22 cellular contexts compared by ENCODE assay signal in the genomic region with DNA sequence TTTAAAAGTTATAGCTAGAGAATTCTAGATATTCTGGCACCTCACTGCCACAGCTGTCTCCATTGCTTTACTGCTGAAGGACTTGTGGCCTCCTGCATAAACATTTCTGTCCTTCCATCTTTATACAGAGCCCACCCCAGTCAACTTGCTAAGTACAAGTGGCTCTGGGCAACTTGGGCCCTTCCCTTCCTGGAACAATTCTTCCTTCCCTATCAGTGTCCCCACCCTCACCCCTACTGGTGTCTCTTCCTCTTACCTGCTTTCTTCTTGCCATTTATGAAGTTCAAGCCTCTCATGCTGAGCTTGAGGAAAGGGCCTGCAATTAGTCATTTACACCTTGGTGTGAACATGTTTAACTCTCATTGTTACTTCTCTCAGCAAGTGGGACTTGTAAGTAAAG. TPM values are rescaled to one million over a fixed set of nuclear protein-coding genes. Genes with fewer than 3 reads are reported as not detected.
DNase-seq lines count a peak whose midpoint lies in the region; ATAC-seq and TF ChIP-seq lines count a peak whose summit lies in the region.
"Had no signal": no experiment of that assay in that cellular context is flagged by ENCODE, and none has a peak within 500 bp of the region (broad histone marks: within the 10 kb centered on the region; RNA-seq: fewer than 3 reads in every experiment).

No MANE protein-coding gene starts in this region.

- peaks cover 49% of the 10 kb centered on the region for H3K4me1 Mint-ChIP-seq in activated naive CD4-positive, alpha-beta T cell treated with anti-CD3 and anti-CD28 coated beads for 36 hours (ENCODE audit: low read depth)
- H3K4me1 Mint-ChIP-seq in activated B cell treated with CpG ODN at 0.5 μM for 24 hours: peaks cover 62% of the 10 kb centered on the region
- H3K4me1 Mint-ChIP-seq in endodermal cell: peaks cover 26% of the 10 kb centered on the region
- peaks cover 58% of the 10 kb centered on the region for H3K4me1 Mint-ChIP-seq in stimulated activated naive CD8-positive, alpha-beta T cell treated with anti-CD3 and anti-CD28 coated beads, Interleukin-15, amount 100 ng/mL, for 72 hours

- no peak overlapping the region for H3K27ac ChIP-seq in endodermal cell (ENCODE audit: low read depth, low read length)
- H3K27ac ChIP-seq in heart right ventricle: peak overlapping the region in 3 of 10 donors; percentile 15 to 54 (median 23)
- H3K27ac ChIP-seq: HL-60 had no signal

- no peak for TF ChIP-seq CTCF in activated B cell treated with CpG ODN at 0.5 μM for 24 hours (IDR thresholded peaks at IDR 0.05)
- no peak for TF ChIP-seq CTCF in endodermal cell (conservative IDR thresholded peaks at IDR 0.05)
- TF ChIP-seq CTCF in heart right ventricle (IDR thresholded peaks at IDR 0.05): no peak

- H3K4me3 Mint-ChIP-seq in activated naive CD4-positive, alpha-beta T cell treated with anti-CD3 and anti-CD28 coated beads for 36 hours: no peak overlapping the region
- peak overlapping the region; percentile 81 for H3K4me3 Mint-ChIP-seq in activated B cell treated with CpG ODN at 0.5 μM for 24 hours
- no peak overlapping the region for H3K4me3 Mint-ChIP-seq in endodermal cell
- peak overlapping the region in 1 of 2 donors; percentile 13 for H3K4me3 Mint-ChIP-seq in stimulated activated naive CD8-positive, alpha-beta T cell treated with anti-CD3 and anti-CD28 coated beads, Interleukin-15, amount 100 ng/mL, for 72 hours

- intact Hi-C loops in activated naive CD4-positive, alpha-beta T cell treated with anti-CD3 and anti-CD28 coated beads for 36 hours (cut with micrococcal nuclease): no loop called here
- intact Hi-C loops in activated B cell treated with CpG ODN at 0.5 μM for 24 hours (cut with micrococcal nuclease) (no loop called here), heart right ventricle (cut with DNase I) (no loop called here)

- CTCF ChIA-PET in activated naive CD4-positive, alpha-beta T cell treated with anti-CD3 and anti-CD28 coated beads for 36 hours (lab: Charles Lee): interaction anchor here (0.5 to 1.9 kb wide), 10 partner anchors 9 to 1264 kb away, joined by 3 to 13 read pairs (median 4); no protein-coding TSS in a partner anchor
- CTCF ChIA-PET in activated B cell treated with CpG ODN at 0.5 μM for 24 hours (lab: Charles Lee): interaction anchor here (0.8 to 6.9 kb wide), 13 partner anchors 9 to 145 kb away, joined by 3 to 43 read pairs (median 4); partner anchors contain the start of gene ARHGAP25

- peak overlapping the region; percentile 69 for H3K27ac Mint-ChIP-seq in activated naive CD4-positive, alpha-beta T cell treated with anti-CD3 and anti-CD28 coated beads for 36 hours
- H3K27ac Mint-ChIP-seq in activated B cell treated with CpG ODN at 0.5 μM for 24 hours: no peak overlapping the region
- H3K27ac Mint-ChIP-seq in endodermal cell: no peak overlapping the region
- peak overlapping the region; percentile 69 to 81 for H3K27ac Mint-ChIP-seq in stimulated activated naive CD8-positive, alpha-beta T cell treated with anti-CD3 and anti-CD28 coated beads, Interleukin-15, amount 100 ng/mL, for 72 hours

- H3K9me3 ChIP-seq in endodermal cell (ENCODE audit: control insufficient read depth, low read length) (no peaks in the 10 kb centered on the region), heart right ventricle (no peaks in the 10 kb centered on the region)
- H3K9me3 ChIP-seq: MG63 had no signal

- H3K27me3 Mint-ChIP-seq in activated naive CD4-positive, alpha-beta T cell treated with anti-CD3 and anti-CD28 coated beads for 36 hours (ENCODE audit: low read depth): no peaks in the 10 kb centered on the region
- H3K27me3 Mint-ChIP-seq in activated B cell treated with CpG ODN at 0.5 μM for 24 hours (no peaks in the 10 kb centered on the region), endodermal cell (ENCODE audit: insufficient read depth) (no peaks in the 10 kb centered on the region)
- H3K27me3 Mint-ChIP-seq in stimulated activated naive CD8-positive, alpha-beta T cell treated with anti-CD3 and anti-CD28 coated beads, Interleukin-15, amount 100 ng/mL, for 72 hours: no peaks in the 10 kb centered on the region

- no peak for DNase-seq in activated naive CD4-positive, alpha-beta T cell treated with anti-CD3 and anti-CD28 coated beads for 36 hours
- no peak for DNase-seq in activated naive CD4-positive, alpha-beta T cell treated with Interleukin-2 at 50 U/mL for 16 hours
- DNase-seq in activated B cell treated with CpG ODN at 0.5 μM for 24 hours (no peak), endodermal cell (peak; percentile 61), heart right ventricle (no peak), cerebellum (ENCODE audit: low spot score) (no peak)
- DNase-seq in stimulated activated naive CD8-positive, alpha-beta T cell treated with anti-CD3 and anti-CD28 coated beads, Interleukin-15, amount 100 ng/mL, for 72 hours: no peak
- DNase-seq: activated CD4-positive, CD25-positive, alpha-beta regulatory T cell treated with anti-CD3 and anti-CD28 coated beads, Interleukin-2, amount 50 U/mL, for 72 hours; amniotic stem cell; cerebellar nuclear complex; DND-41; effector CD8-positive, alpha-beta T cell; MG63; midbrain; NCI-H146; NCI-H82; nucleus accumbens; PC-3; retina; T-helper 9 cell had no signal

- POLR2A ChIA-PET in activated B cell treated with CpG ODN at 0.5 μM for 24 hours (lab: Charles Lee): interaction anchor here (0.7 to 22.1 kb wide), 14 partner anchors 4 to 467 kb away, joined by 3 to 1418 read pairs (median 10); partner anchors contain the start of gene ARHGAP25

- H3K27me3 ChIP-seq in endodermal cell (ENCODE audit: control insufficient read depth, insufficient read depth, low read length, poor library complexity, severe bottlenecking) (no peaks in the 10 kb centered on the region), heart right ventricle (no peaks in the 10 kb centered on the region)
- H3K27me3 ChIP-seq: MG63 had no signal

- H3K36me3 ChIP-seq in endodermal cell (ENCODE audit: control insufficient read depth, insufficient read depth, low read length) (no peaks in the 10 kb centered on the region), heart right ventricle (peaks cover 0 to 92% (median 7%) of the 10 kb centered on the region in 9 donors)
- H3K36me3 ChIP-seq: MG63 had no signal

- no peak for ATAC-seq in activated B cell treated with CpG ODN at 0.5 μM for 24 hours (ENCODE audit: low read depth)
- no peak for ATAC-seq in stimulated activated naive CD8-positive, alpha-beta T cell treated with anti-CD3 and anti-CD28 coated beads, Interleukin-15, amount 100 ng/mL, for 72 hours
- ATAC-seq in heart right ventricle: no peak
- no peak for ATAC-seq in GM21423 (IDR thresholded peaks at IDR 0.05; ENCODE audit: unreplicated experiment)
- ATAC-seq: PC-3 had no signal

- H3K9me3 Mint-ChIP-seq in activated naive CD4-positive, alpha-beta T cell treated with anti-CD3 and anti-CD28 coated beads for 36 hours: no peaks in the 10 kb centered on the region
- H3K9me3 Mint-ChIP-seq in activated B cell treated with CpG ODN at 0.5 μM for 24 hours: no peaks in the 10 kb centered on the region
- H3K9me3 Mint-ChIP-seq in endodermal cell: no peaks in the 10 kb centered on the region
- H3K9me3 Mint-ChIP-seq in stimulated activated naive CD8-positive, alpha-beta T cell treated with anti-CD3 and anti-CD28 coated beads, Interleukin-15, amount 100 ng/mL, for 72 hours: no peaks in the 10 kb centered on the region

- H3K36me3 Mint-ChIP-seq in activated naive CD4-positive, alpha-beta T cell treated with anti-CD3 and anti-CD28 coated beads for 36 hours (ENCODE audit: low read depth): peaks cover 40% of the 10 kb centered on the region
- H3K36me3 Mint-ChIP-seq in activated B cell treated with CpG ODN at 0.5 μM for 24 hours (ENCODE audit: low read depth) (peaks cover 36% of the 10 kb centered on the region), endodermal cell (ENCODE audit: low read depth) (no peaks in the 10 kb centered on the region)

- H3K9ac ChIP-seq in endodermal cell (ENCODE audit: extremely low read depth, low read length, poor library complexity, severe bottlenecking): no peak overlapping the region

- peaks cover 3% of the 10 kb centered on the region for H3K4me1 ChIP-seq in endodermal cell (ENCODE audit: control insufficient read depth, insufficient read depth, low read length)
- H3K4me1 ChIP-seq in heart right ventricle: peaks cover 0 to 84% (median 47%) of the 10 kb centered on the region in 9 donors

- H3K4me3 ChIP-seq in endodermal cell (ENCODE audit: low read length): no peak overlapping the region
- H3K4me3 ChIP-seq in heart right ventricle: no peak overlapping the region
- H3K4me3 ChIP-seq: MG63 had no signal

RNA-seq across cellular contexts. Expression of gene ARHGAP25, which starts 45.0 kb away (rescaled TPM):
- 10 to 100 TPM; 43.0 to 46.7 TPM for total RNA-seq in activated naive CD4-positive, alpha-beta T cell treated with anti-CD3 and anti-CD28 coated beads for 36 hours
- total RNA-seq in activated B cell treated with CpG ODN at 0.5 μM for 24 hours (324 and 336 TPM in 2 replicates), endodermal cell (1 to 10 TPM in 1 of 2 donors, under 1 TPM in 1; 0.82 to 2.6 TPM), heart right ventricle (10 to 100 TPM in 1 of 10 donors, 1 to 10 TPM in 9; 2.7 to 17.3 (median 5.2) TPM), cerebellum (0.82 TPM)
- 1.6 TPM for polyA plus RNA-seq in endodermal cell (2013, experiment 1 of 2)
- 1.6 TPM for polyA plus RNA-seq in endodermal cell (2013, experiment 2 of 2)
- polyA plus RNA-seq in heart right ventricle: 1 to 10 TPM; 2.6 to 6.8 TPM
- total RNA-seq: PC-3 had no signal

Comparison
In these comparisons a context has a peak if more than half of its experiments do, and no peak if none do; other contexts are left out.
1. H3K27ac Mint-ChIP-seq: peak in activated naive CD4-positive, alpha-beta T cell treated with anti-CD3 and anti-CD28 coated beads for 36 hours (single experiment) and stimulated activated naive CD8-positive, alpha-beta T cell treated with anti-CD3 and anti-CD28 coated beads, Interleukin-15, amount 100 ng/mL, for 72 hours (2 of 2); none in activated B cell treated with CpG ODN at 0.5 μM for 24 hours (single experiment) and endodermal cell (single experiment).